8 cellular contexts compared by ENCODE assay signal in the genomic region with DNA sequence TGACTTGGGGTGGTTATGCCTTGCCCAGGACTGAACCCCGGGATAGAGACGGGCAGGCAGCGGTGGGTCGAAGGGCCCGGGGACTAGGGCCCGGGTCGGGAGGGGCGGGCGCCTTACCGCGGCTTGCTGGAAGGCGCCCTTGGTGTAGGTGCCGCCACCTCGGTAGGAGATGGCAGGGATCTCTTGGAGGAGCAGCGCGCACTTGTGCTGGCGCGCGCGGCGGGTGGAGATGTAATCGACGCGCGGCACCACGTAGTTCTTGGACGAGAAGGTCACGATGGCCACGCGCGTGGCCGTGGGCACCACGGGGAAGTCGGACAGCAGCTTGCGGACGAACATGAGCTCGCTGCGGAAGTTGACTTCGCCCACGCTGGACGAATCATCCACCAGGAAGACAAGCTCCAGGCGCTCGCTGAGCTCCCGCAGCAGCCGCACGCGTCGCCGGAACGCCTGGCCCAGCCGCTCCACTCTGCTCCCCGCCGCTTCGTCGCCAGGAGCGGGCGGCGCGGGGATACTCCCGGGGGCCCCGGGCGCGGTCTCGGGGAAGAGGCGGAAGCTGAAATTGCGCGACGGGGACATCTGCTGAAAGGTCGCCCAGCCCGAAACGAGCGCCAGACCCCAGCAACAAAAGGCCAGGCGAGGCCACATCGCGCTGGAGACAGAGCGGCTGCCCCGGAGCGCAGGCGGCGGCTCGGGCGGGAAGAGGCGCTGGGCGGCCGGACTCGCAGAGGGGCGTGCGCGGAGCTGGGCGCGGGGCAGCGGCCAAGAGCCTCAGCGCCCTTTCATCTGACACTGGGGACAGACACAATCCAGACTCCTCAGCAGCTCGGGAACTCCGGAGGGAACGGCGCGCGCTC. TPM values are rescaled to one million over a fixed set of nuclear protein-coding genes. Genes with fewer than 3 reads are reported as not detected.
DNase-seq lines count a peak whose midpoint lies in the region; ATAC-seq and TF ChIP-seq lines count a peak whose summit lies in the region.

A gene (minus strand): TSS at position 846 of the 857 bp plus-strand sequence. CDS start 198 bp downstream, at position 648.

- H3K9me3 ChIP-seq in body of pancreas = no peaks in the 10 kb centered on the region

- no peak within 1 kb of the TSS for H3K9ac ChIP-seq in rectal smooth muscle tissue (ENCODE audit: low read length)

- peak within 1 kb of the TSS in 3 of 4 donors; percentile 42 to 63 (median 62) for H3K27ac ChIP-seq in body of pancreas
- H3K27ac ChIP-seq in rectal smooth muscle tissue (ENCODE audit: low read depth, low read length) = peak within 1 kb of the TSS; percentile 64

- no peaks in the 10 kb centered on the region for H3K36me3 ChIP-seq in body of pancreas (replicated peaks in 1 of 2; ENCODE audit: insufficient read depth in 1 of 2, low read depth in 2 of 2)
- H3K36me3 ChIP-seq in rectal smooth muscle tissue (ENCODE audit: control insufficient read depth, insufficient read depth, low read length) = no peaks in the 10 kb centered on the region

- WGBS in body of pancreas, 2 donors = 0 to 1% methylated on average over 23 to 97 of the region's 99 CpGs

- H3K4me3 ChIP-seq in body of pancreas = peak within 1 kb of the TSS in 1 of 2 donors; percentile 15
- H3K4me3 ChIP-seq in rectal smooth muscle tissue (ENCODE audit: low read length) = peak within 1 kb of the TSS; percentile 63

- peak; percentile 58 for ATAC-seq in body of pancreas
- no peak for ATAC-seq in HG03045 (IDR thresholded peaks at IDR 0.05; ENCODE audit: unreplicated experiment)
- ATAC-seq in GM19328 (IDR thresholded peaks at IDR 0.05; ENCODE audit: unreplicated experiment) = no peak
- no peak for ATAC-seq in GM19035 (IDR thresholded peaks at IDR 0.05; ENCODE audit: unreplicated experiment)

- no peak for TF ChIP-seq POLR2A in body of pancreas (IDR thresholded peaks at IDR 0.05)

- peaks cover 13% of the 10 kb centered on the region for H3K4me1 ChIP-seq in body of pancreas
- no peaks in the 10 kb centered on the region for H3K4me1 ChIP-seq in rectal smooth muscle tissue (ENCODE audit: control insufficient read depth, insufficient read depth, low read length)

- intact Hi-C loops in body of pancreas (cut with DNase I) = no loop called here

- no peaks in the 10 kb centered on the region for H3K27me3 ChIP-seq in body of pancreas
- H3K27me3 ChIP-seq in rectal smooth muscle tissue (ENCODE audit: control insufficient read depth, insufficient read depth, low read length) = no peaks in the 10 kb centered on the region

- no peak for TF ChIP-seq CTCF in body of pancreas (IDR thresholded peaks at IDR 0.05)

- DNase-seq in activated CD4-positive, alpha-beta T cell treated with anti-CD3 and anti-CD28 coated beads for 48 hours = peak; percentile 8
- DNase-seq in activated CD4-positive, alpha-beta T cell treated with anti-CD3 and anti-CD28 coated beads, Interleukin-2, amount 50 U/mL, for 4 hours = no peak
- DNase-seq in body of pancreas = peak; percentile 17 to 50 (median 28)
- DNase-seq in hypothalamus (lab: John Stamatoyannopoulos, UW) = peak in 34 of 51 donors; percentile 5 to 72 (median 36)

RNA-seq across cellular contexts. Expression of the gene that starts here (rescaled TPM):
- 10 to 100 TPM; 23.7 to 34.0 TPM for total RNA-seq in body of pancreas

Comparison
In these comparisons a context has a peak if more than half of its experiments do, and no peak if none do; other contexts are left out.
1. DNase-seq: peak in activated CD4-positive, alpha-beta T cell treated with anti-CD3 and anti-CD28 coated beads for 48 hours (single experiment), body of pancreas (4 of 4) and hypothalamus (34 of 51); none in activated CD4-positive, alpha-beta T cell treated with anti-CD3 and anti-CD28 coated beads, Interleukin-2, amount 50 U/mL, for 4 hours (0 of 2).